8 cellular contexts compared by ENCODE assay signal in genomic region chr4:86043755-86044592, GRCh38.
DNase-seq lines count a peak whose midpoint lies in the region; ATAC-seq and TF ChIP-seq lines count a peak whose summit lies in the region.

No MANE protein-coding gene starts in this region.

- no peak for TF ChIP-seq CTCF in HEK293 (tag by site-specific recombination; IDR thresholded peaks at IDR 0.05)
- TF ChIP-seq CTCF in VCaP (conservative IDR thresholded peaks at IDR 0.05) = peak; percentile 84
- TF ChIP-seq CTCF in left ventricle myocardium inferior (IDR thresholded peaks at IDR 0.05; ENCODE audit: borderline replicate concordance) = peak; percentile 74
- TF ChIP-seq CTCF in smooth muscle cell (IDR thresholded peaks at IDR 0.05; ENCODE audit: borderline replicate concordance, insufficient read depth, poor library complexity, severe bottlenecking) = peak; percentile 73

- ATAC-seq in HG03097 (IDR thresholded peaks at IDR 0.05; ENCODE audit: low FRiP score, unreplicated experiment) = no peak

- no peaks in the 10 kb centered on the region for H3K4me1 ChIP-seq in HEK293 (ENCODE audit: control insufficient read depth, insufficient read depth, low read length)
- H3K4me1 ChIP-seq in left ventricle myocardium inferior = peaks cover 4% of the 10 kb centered on the region
- no peaks in the 10 kb centered on the region for H3K4me1 ChIP-seq in smooth muscle cell (ENCODE audit: low read depth)

- H3K79me2 ChIP-seq in smooth muscle cell (ENCODE audit: low read depth) = no peaks in the 10 kb centered on the region

- no peak overlapping the region for H3K4me3 ChIP-seq in HEK293 (ENCODE audit: low read depth, low read length)
- H3K4me3 ChIP-seq in left ventricle myocardium inferior = no peak overlapping the region
- H3K4me3 ChIP-seq in smooth muscle cell = peak overlapping the region; percentile 28

- POLR2A ChIA-PET in HEK293 (lab: Yijun Ruan, JAX) = no interaction called here

- no peak overlapping the region for H3K9ac ChIP-seq in smooth muscle cell (ENCODE audit: low read depth)

- 26% methylated on average over 8 of the region's 8 CpGs for WGBS in smooth muscle cell (ENCODE audit: low lambda C conversion rate)

- H3K27ac ChIP-seq in HEK293 (ENCODE audit: extremely low read depth, low read depth, low read length) = no peak overlapping the region
- H3K27ac ChIP-seq in VCaP = peak overlapping the region; percentile 27
- no peak overlapping the region for H3K27ac ChIP-seq in left ventricle myocardium inferior (replicated peaks)
- no peak overlapping the region for H3K27ac ChIP-seq in smooth muscle cell (ENCODE audit: low read depth)

- H3K27me3 ChIP-seq in left ventricle myocardium inferior (ENCODE audit: low read depth) (no peaks in the 10 kb centered on the region), smooth muscle cell (ENCODE audit: low read depth) (no peaks in the 10 kb centered on the region)

- peak overlapping the region; percentile 53 for H2AFZ ChIP-seq in smooth muscle cell (ENCODE audit: low read depth)

- H3K36me3 ChIP-seq in HEK293 (ENCODE audit: control insufficient read depth in 2 of 2, insufficient read depth in 1 of 2, low read length in 2 of 2) (no peaks in the 10 kb centered on the region), left ventricle myocardium inferior (no peaks in the 10 kb centered on the region), smooth muscle cell (ENCODE audit: low read depth) (no peaks in the 10 kb centered on the region)

- DNase-seq in NCI-H2081 (lab: John Stamatoyannopoulos, UW) (peak; percentile 55 to 57), NCI-H2081 treated with DMSO at 0.1 percent for 48 hours (lab: John Stamatoyannopoulos, UW) (no peak), NCI-H2029 (lab: John Stamatoyannopoulos, UW) (peak; percentile 51), left ventricle myocardium inferior (no peak), smooth muscle cell (lab: John Stamatoyannopoulos, UW; ENCODE audit: unreplicated experiment) (no peak)

- no peaks in the 10 kb centered on the region for H3K9me3 ChIP-seq in HEK293 (ENCODE audit: control insufficient read depth, insufficient read depth, low read depth, low read length)
- H3K9me3 ChIP-seq in left ventricle myocardium inferior (replicated peaks) = peaks cover 9% of the 10 kb centered on the region
- no peaks in the 10 kb centered on the region for H3K9me3 ChIP-seq in smooth muscle cell (replicated peaks; ENCODE audit: low read depth)

- H3F3A ChIP-seq in smooth muscle cell (ENCODE audit: low read depth) = no peaks in the 10 kb centered on the region

- CTCF ChIA-PET in HEK293 (lab: Yijun Ruan, JAX) = interaction anchor here (0.5 to 4.3 kb wide), 7 partner anchors 8 to 555 kb away, joined by 3 to 20 read pairs (median 3); no protein-coding TSS in a partner anchor

- intact Hi-C loops in left ventricle myocardium inferior (cut with micrococcal nuclease) = loop anchor here (10.0 kb wide), 2 partner anchors 249 to 289 kb away; no protein-coding TSS in a partner anchor

- no peaks in the 10 kb centered on the region for H4K20me1 ChIP-seq in smooth muscle cell (ENCODE audit: low read depth)

- H3K4me2 ChIP-seq in smooth muscle cell = peak overlapping the region; percentile 74

TF ChIP-seq in HEK293, 187 proteins besides CTCF, POLR2A, EP300 and RAD21:
- TF ChIP-seq ZNF560 (tag by site-specific recombination; IDR thresholded peaks at IDR 0.05; ENCODE audit: borderline replicate concordance) (no peak), ZNF654 (tag by site-specific recombination; IDR thresholded peaks at IDR 0.05; ENCODE audit: low read depth) (peak; percentile 72)

Comparison
In these comparisons a context has a peak if more than half of its experiments do, and no peak if none do; other contexts are left out.
1. DNase-seq: peak in NCI-H2081 (2 of 2) and NCI-H2029 (single experiment); none in NCI-H2081 treated with DMSO at 0.1 percent for 48 hours (single experiment), left ventricle myocardium inferior (single experiment) and smooth muscle cell (single experiment).